8 cellular contexts compared by ENCODE assay signal in the genomic region with DNA sequence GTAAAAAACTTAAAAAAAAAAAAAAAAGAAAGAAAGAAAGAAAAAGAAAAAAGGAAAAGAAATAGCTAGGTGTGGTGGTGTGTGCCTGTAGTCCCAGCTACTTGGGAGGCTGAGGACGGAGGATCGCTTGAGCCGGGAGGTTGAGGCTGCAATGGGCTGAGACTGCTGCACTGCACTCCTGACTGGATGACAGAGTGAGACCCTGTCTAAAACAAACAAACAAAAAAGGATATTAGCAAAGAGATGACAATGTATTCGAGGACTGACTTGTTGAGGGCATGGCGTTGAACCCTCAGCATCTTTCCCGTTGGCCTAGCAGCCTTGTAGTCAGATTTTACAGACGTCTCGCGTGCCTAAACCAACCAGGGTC. TPM values are rescaled to one million over a fixed set of nuclear protein-coding genes. Genes with fewer than 3 reads are reported as not detected.
DNase-seq lines count a peak whose midpoint lies in the region; ATAC-seq and TF ChIP-seq lines count a peak whose summit lies in the region.

No MANE protein-coding gene starts in this region.

- no peak for TF ChIP-seq CTCF in mammary epithelial cell (conservative IDR thresholded peaks at IDR 0.05 in 1 of 2, IDR thresholded peaks at IDR 0.05 in 1 of 2; ENCODE audit: extremely low read depth in 1 of 2, insufficient read depth in 1 of 2, low read depth in 1 of 2, low read length in 2 of 2)
- TF ChIP-seq CTCF in mesothelial cell of epicardium (IDR thresholded peaks at IDR 0.05; ENCODE audit: unreplicated experiment), result no peak

- H4K20me1 ChIP-seq in mammary epithelial cell (ENCODE audit: insufficient read depth, low read length), result no peaks in the 10 kb centered on the region

- dilution Hi-C loops in mammary epithelial cell (cut with HindIII; ENCODE audit: low sequenced_read_pairs), result no loop called here

- H3K27me3 ChIP-seq in mammary epithelial cell (ENCODE audit: insufficient read depth, low read length), result no peaks in the 10 kb centered on the region

- intact Hi-C loops in Right ventricle myocardium superior (cut with DNase I), result no loop called here
- intact Hi-C loops in Right ventricle myocardium inferior (cut with DNase I), result no loop called here
- intact Hi-C loops in mammary epithelial cell (cut with micrococcal nuclease), result no loop called here

- peaks cover 29% of the 10 kb centered on the region for H3K79me2 ChIP-seq in mammary epithelial cell (ENCODE audit: insufficient read depth, low read length)

- in situ Hi-C loops in mammary epithelial cell (cut with MboI; ENCODE audit: low sequenced_read_pairs in 2 of 2), result no loop called here

- no peaks in the 10 kb centered on the region for H3K9me3 Mint-ChIP-seq in mesothelial cell of epicardium

- WGBS in mammary epithelial cell (ENCODE audit: low coverage, missing lambda C conversion rate), result 57% methylated on average over 9 of the region's 9 CpGs
- 68% methylated on average over 9 of the region's 9 CpGs for WGBS in urinary bladder

- peaks cover 2% of the 10 kb centered on the region for H3K36me3 ChIP-seq in mammary epithelial cell (ENCODE audit: insufficient read depth, low read length)
- no peaks in the 10 kb centered on the region for H3K36me3 ChIP-seq in urinary bladder (ENCODE audit: insufficient read depth)

- peaks cover 27% of the 10 kb centered on the region for H3K4me1 Mint-ChIP-seq in mesothelial cell of epicardium

- no TSS peak for BruUV-seq in mammary epithelial cell (replicated peaks; lab: Mats Ljungman, UMichigan)

- peaks cover 10% of the 10 kb centered on the region for H3K4me1 ChIP-seq in mammary epithelial cell (ENCODE audit: insufficient read depth, low read length)
- H3K4me1 ChIP-seq in urinary bladder (ENCODE audit: insufficient read depth), result no peaks in the 10 kb centered on the region

- H3K4me3 ChIP-seq in mammary epithelial cell (replicated peaks in 1 of 3; ENCODE audit: insufficient read depth in 1 of 3, low read depth in 2 of 3, low read length in 3 of 3) (peak overlapping the region in 2 of 3 experiments; percentile 67 to 70), urinary bladder (ENCODE audit: low read depth, low read length) (peak overlapping the region; percentile 61)

- H3K27ac ChIP-seq in mammary epithelial cell (ENCODE audit: insufficient read depth, low read depth, low read length) (peak overlapping the region; percentile 31), urinary bladder (ENCODE audit: low read depth) (peak overlapping the region; percentile 55)

- CTCF ChIA-PET in mammary epithelial cell (lab: Charles Lee; ENCODE audit: low non-redundant PET), result interaction anchor here (0.6 kb wide), 1 partner anchor 528 kb away, joined by 9 read pairs; no protein-coding TSS in a partner anchor

- peak overlapping the region; percentile 92 for H3K4me2 ChIP-seq in mammary epithelial cell (ENCODE audit: insufficient read depth, low read depth, low read length)

- peak; percentile 26 for ATAC-seq in Right ventricle myocardium superior (ENCODE audit: poor library complexity)
- no peak for ATAC-seq in Right ventricle myocardium inferior
- ATAC-seq in GM18870 (IDR thresholded peaks at IDR 0.05; ENCODE audit: unreplicated experiment), result no peak

- H2AFZ ChIP-seq in mammary epithelial cell (ENCODE audit: low read depth, low read length), result peak overlapping the region; percentile 100

- peaks cover 1% of the 10 kb centered on the region for H3K36me3 Mint-ChIP-seq in mesothelial cell of epicardium

- DNase-seq in Right ventricle myocardium superior, result no peak
- DNase-seq in Right ventricle myocardium inferior (ENCODE audit: missing footprints), result no peak
- no peak for DNase-seq in mammary epithelial cell
- no peak for DNase-seq in mesothelial cell of epicardium (ENCODE audit: low spot score in 2 of 2, unreplicated experiment in 2 of 2)
- no peak for DNase-seq in NCI-H1105 treated with DMSO at 0.1 percent for 48 hours (lab: John Stamatoyannopoulos, UW)
- no peak for DNase-seq in HuH-7 (ENCODE audit: low spot score)

- no peaks in the 10 kb centered on the region for H3K9me3 ChIP-seq in mammary epithelial cell (replicated peaks; ENCODE audit: insufficient read depth, low read length)

- peak overlapping the region; percentile 47 for H3K27ac Mint-ChIP-seq in mesothelial cell of epicardium

- H3K27me3 Mint-ChIP-seq in mesothelial cell of epicardium (ENCODE audit: low read depth), result no peaks in the 10 kb centered on the region

- H3K9ac ChIP-seq in mammary epithelial cell (ENCODE audit: insufficient read depth, low read length), result peak overlapping the region; percentile 54

- peak overlapping the region; percentile 78 for H3K4me3 Mint-ChIP-seq in mesothelial cell of epicardium

RNA-seq across cellular contexts. Expression of gene NIT2, which starts 0.6 kb away (rescaled TPM):
- total RNA-seq in Right ventricle myocardium superior (60.4 TPM), Right ventricle myocardium inferior (51.3 TPM), mammary epithelial cell (10 to 100 TPM; 30.2 to 58.0 TPM), mesothelial cell of epicardium (50.1 to 57.6 TPM (median 56.4 TPM) in 3 replicates), urinary bladder (25.0 TPM)
- polyA plus RNA-seq in mammary epithelial cell (46.3 TPM), urinary bladder (24.8 TPM)
- polyA minus RNA-seq in mammary epithelial cell, result 14.7 TPM
